In the genomic region with DNA sequence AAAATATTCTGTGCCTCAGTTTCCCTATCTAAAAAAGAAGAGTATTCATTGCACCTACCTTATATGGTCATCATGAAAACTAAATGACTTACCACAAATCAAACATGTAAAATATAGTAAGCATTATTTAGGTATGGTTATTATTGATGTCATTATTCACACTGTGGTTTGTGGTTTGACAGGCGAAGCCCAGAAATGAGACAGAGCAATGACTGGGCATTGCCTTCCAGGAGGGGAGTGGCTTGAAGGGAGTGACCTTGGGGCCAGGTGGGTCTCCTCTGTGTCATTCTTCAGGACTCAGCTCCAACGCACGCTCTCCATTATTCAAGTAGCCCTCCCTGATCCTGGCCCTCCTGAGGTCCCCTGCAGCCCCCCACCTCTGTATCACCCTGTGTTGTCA, we compare ENCODE assay signal across 30 cellular contexts.
A peak's percentile ranks its signal among the peaks of the same experiment; 100 is the strongest.
DNase-seq lines count a peak whose midpoint lies in the region; ATAC-seq and TF ChIP-seq lines count a peak whose summit lies in the region.
"Had no signal": no experiment of that assay in that cellular context is flagged by ENCODE, and none has a peak within 500 bp of the region (broad histone marks: within the 10 kb centered on the region; RNA-seq: fewer than 3 reads in every experiment).

No MANE protein-coding gene starts in this region.

- DNase-seq in SW480 (ENCODE audit: low spot score) (peak; percentile 6), vagina (ENCODE audit: extremely low spot score in 2 of 2) (no peak), left colon (no peak), right cardiac atrium (no peak)
- DNase-seq: ACHN; activated CD4-positive, alpha-beta T cell treated with anti-CD3 and anti-CD28 coated beads, Interleukin-2, amount 50 U/mL, for 48 hours; activated CD4-positive, CD25-positive, alpha-beta regulatory T cell treated with anti-CD3 and anti-CD28 coated beads, Interleukin-2, amount 50 U/mL, for 72 hours; activated CD8-positive, alpha-beta memory T cell treated with anti-CD3 and anti-CD28 coated beads, Interleukin-2, amount 50 U/mL, for 48 hours; activated naive CD4-positive, alpha-beta T cell treated with anti-CD3 and anti-CD28 coated beads, Interleukin-2, amount 10 ng/mL, durations not matched to agents 7 days and 5 days; amygdala; brain microvascular endothelial cell; DMS 273 treated with DMSO at 0.1 percent for 48 hours; foreskin keratinocyte; HCEC 1CT; head of caudate nucleus; Karpas-422; left ventricle myocardium superior; NCI-H2029 treated with DMSO at 0.1 percent for 48 hours; NCI-H526 treated with DMSO at 0.1 percent for 48 hours; right lobe of liver; SHP77 treated with DMSO at 0.1 percent for 48 hours; spleen; stimulated activated CD8-positive, alpha-beta memory T cell treated with anti-CD3 and anti-CD28 coated beads, Interleukin-4, amount 100 ng/mL, for 48 hours; thyroid gland had no signal

- intact Hi-C loops in vagina (cut with DNase I), result no loop called here
- intact Hi-C loops in left colon (cut with DNase I, micrococcal nuclease), result no loop called here
- intact Hi-C loops in right cardiac atrium (cut with DNase I), result no loop called here

- no peaks in the 10 kb centered on the region for H3K9me3 ChIP-seq in vagina
- no peaks in the 10 kb centered on the region for H3K9me3 ChIP-seq in right cardiac atrium (ENCODE audit: control insufficient read depth, low read length)
- H3K9me3 ChIP-seq: esophagus muscularis mucosa, right lobe of liver, thyroid gland had no signal

- H3K4me1 ChIP-seq in vagina (no peaks in the 10 kb centered on the region), right cardiac atrium (ENCODE audit: control insufficient read depth, insufficient read depth, low read length) (no peaks in the 10 kb centered on the region)
- H3K4me1 ChIP-seq: esophagus muscularis mucosa, foreskin keratinocyte, neural progenitor cell, right lobe of liver, spleen, thyroid gland had no signal

- no peak for TF ChIP-seq POLR2A in vagina (IDR thresholded peaks at IDR 0.05)

- no peaks in the 10 kb centered on the region for H3K36me3 ChIP-seq in vagina
- H3K36me3 ChIP-seq: brain microvascular endothelial cell, esophagus muscularis mucosa, neural progenitor cell, right lobe of liver, spleen, thyroid gland had no signal

- no peak for TF ChIP-seq CTCF in vagina (IDR thresholded peaks at IDR 0.05)

- H3K27ac ChIP-seq in vagina (no peak overlapping the region), right cardiac atrium (ENCODE audit: low read length) (no peak overlapping the region)
- H3K27ac ChIP-seq: brain microvascular endothelial cell, esophagus muscularis mucosa, foreskin keratinocyte, neural progenitor cell, right lobe of liver, spleen, thyroid gland had no signal

- H3K4me3 ChIP-seq in vagina (no peak overlapping the region), right cardiac atrium (ENCODE audit: low read length) (no peak overlapping the region)
- H3K4me3 ChIP-seq: esophagus muscularis mucosa, neural progenitor cell, right lobe of liver, spleen, thyroid gland had no signal

- H3K27me3 ChIP-seq in vagina, result no peaks in the 10 kb centered on the region
- H3K27me3 ChIP-seq in right cardiac atrium (ENCODE audit: control insufficient read depth, insufficient read depth), result no peaks in the 10 kb centered on the region
- H3K27me3 ChIP-seq: brain microvascular endothelial cell, foreskin keratinocyte, neural progenitor cell, right lobe of liver, thyroid gland had no signal

- WGBS in right cardiac atrium, result 84% methylated on average over 3 of the region's 3 CpGs

- ATAC-seq in GM18511 (IDR thresholded peaks at IDR 0.05; ENCODE audit: unreplicated experiment) (peak; percentile 87), GM18909 (IDR thresholded peaks at IDR 0.05; ENCODE audit: poor library complexity, unreplicated experiment) (peak; percentile 57), HG03139 (IDR thresholded peaks at IDR 0.05; ENCODE audit: unreplicated experiment) (peak; percentile 56), left colon (no peak), right cardiac atrium (no peak)
- ATAC-seq: foreskin keratinocyte, HepG2, left ventricle myocardium superior, right lobe of liver had no signal

Comparison
In these comparisons a context has a peak if more than half of its experiments do, and no peak if none do; other contexts are left out.
1. ATAC-seq: peak in GM18511 (single experiment), GM18909 (single experiment) and HG03139 (single experiment); none in left colon (single experiment) and right cardiac atrium (0 of 2).